In genomic region chr22:32788884-32789624, GRCh38 we compare ENCODE assay signal across 14 cellular contexts. TPM values are rescaled to one million over a fixed set of nuclear protein-coding genes. Genes with fewer than 3 reads are reported as not detected.
DNase-seq lines count a peak whose midpoint lies in the region; ATAC-seq and TF ChIP-seq lines count a peak whose summit lies in the region.
"Had no signal": no experiment of that assay in that cellular context is flagged by ENCODE, and none has a peak within 500 bp of the region (broad histone marks: within the 10 kb centered on the region; RNA-seq: fewer than 3 reads in every experiment).

No MANE protein-coding gene starts in this region.

- no peaks in the 10 kb centered on the region for H3K27me3 ChIP-seq in prostate gland (replicated peaks; ENCODE audit: insufficient read depth)
- H3K27me3 ChIP-seq: gastrocnemius medialis had no signal

- H3K9me3 ChIP-seq in SK-N-MC (ENCODE audit: low read depth, low read length) (no peaks in the 10 kb centered on the region), prostate gland (no peaks in the 10 kb centered on the region)
- H3K9me3 ChIP-seq: gastrocnemius medialis had no signal

- no peak for ATAC-seq in GM21367 (IDR thresholded peaks at IDR 0.05; ENCODE audit: unreplicated experiment)
- ATAC-seq: activated T-cell treated with anti-CD3 and anti-CD28 coated beads, Interleukin-2, amount 50 U/mL, for 4 hours; gastrocnemius medialis had no signal

- H3K27ac ChIP-seq in SK-N-MC: peak overlapping the region; percentile 49; the same call in 1 of the 2 replicates
- H3K27ac ChIP-seq in prostate gland: peak overlapping the region in 1 of 2 donors; percentile 15
- H3K27ac ChIP-seq: gastrocnemius medialis, WERI-Rb-1 had no signal

- TF ChIP-seq POLR2A in prostate gland (IDR thresholded peaks at IDR 0.05): no peak

- intact Hi-C loops in prostate gland (cut with DNase I): no loop called here

- no peak for TF ChIP-seq CTCF in fibroblast of villous mesenchyme (IDR thresholded peaks at IDR 0.05; ENCODE audit: insufficient read depth, low read depth, low read length)
- no peak for TF ChIP-seq CTCF in prostate gland (IDR thresholded peaks at IDR 0.05)

- DNase-seq in AG08395 (ENCODE audit: low spot score) (peak; percentile 76), SK-N-MC (ENCODE audit: low read depth, low spot score) (no peak), fibroblast of villous mesenchyme (ENCODE audit: low read depth) (peak; percentile 68), prostate gland (ENCODE audit: low spot score) (peak; percentile 34), putamen (ENCODE audit: low spot score) (no peak), NCI-H2081 (lab: John Stamatoyannopoulos, UW) (no peak), HT-29 (ENCODE audit: low spot score) (no peak)
- DNase-seq: activated T-cell treated with anti-CD3 and anti-CD28 coated beads, Interleukin-2, amount 50 U/mL, for 4 hours; AML-193; gastrocnemius medialis; NCI-H2171; WERI-Rb-1 had no signal

- no peak overlapping the region for H3K4me3 ChIP-seq in SK-N-MC
- no peak overlapping the region for H3K4me3 ChIP-seq in fibroblast of villous mesenchyme (ENCODE audit: low read depth, low read length)
- H3K4me3 ChIP-seq in prostate gland: no peak overlapping the region
- H3K4me3 ChIP-seq: gastrocnemius medialis had no signal

- H3K9ac ChIP-seq in SK-N-MC (ENCODE audit: insufficient read length): peak overlapping the region; percentile 42

- H3K4me1 ChIP-seq in prostate gland (replicated peaks): no peaks in the 10 kb centered on the region
- H3K4me1 ChIP-seq: gastrocnemius medialis had no signal

- H3K36me3 ChIP-seq in SK-N-MC (ENCODE audit: insufficient read depth, low read length) (no peaks in the 10 kb centered on the region), prostate gland (no peaks in the 10 kb centered on the region)
- H3K36me3 ChIP-seq: gastrocnemius medialis, WERI-Rb-1 had no signal

- WGBS in prostate gland: 38% methylated on average over 6 of the region's 6 CpGs

RNA-seq across cellular contexts. Expression of gene TIMP3, which starts 12.5 kb away (rescaled TPM):
- total RNA-seq in fibroblast of villous mesenchyme (418 and 924 TPM in 2 replicates), prostate gland (100 to 1,000 TPM; 148 to 397 TPM)
- total RNA-seq in HT-29 (2014; rRNA removed; shearing (Covaris generic)): not detected in 2 replicates
- total RNA-seq: G401 had no signal

Comparison
In these comparisons a context has a peak if more than half of its experiments do, and no peak if none do; other contexts are left out.
1. DNase-seq: peak in AG08395 (single experiment), fibroblast of villous mesenchyme (single experiment) and prostate gland (single experiment); none in SK-N-MC (single experiment), putamen (single experiment), NCI-H2081 (0 of 2) and HT-29 (single experiment).
2. RNA of gene TIMP3, which starts 12.5 kb away (total RNA-seq): 418 to 924 TPM in fibroblast of villous mesenchyme and 148 to 397 TPM in prostate gland; not detected in HT-29; every median in the first group is over 100 times any median in the second.